In genomic region chr7:114923403-114923713, GRCh38 we compare ENCODE assay signal across 1 cellular context.
TF ChIP-seq lines count a peak whose summit lies in the region.

No MANE protein-coding gene starts in this region.

TF ChIP-seq in HEK293, 187 proteins besides CTCF, POLR2A, EP300 and RAD21 (continued from another document):
- TF ChIP-seq ZNF280D (tag by site-specific recombination; IDR thresholded peaks at IDR 0.05), result no peak
- TF ChIP-seq ZNF132 (tag by site-specific recombination; IDR thresholded peaks at IDR 0.05; ENCODE audit: borderline replicate concordance), result no peak
- no peak for TF ChIP-seq PRDM1 (tag by site-specific recombination; IDR thresholded peaks at IDR 0.05)
- 0 out of 2 replicates have a peak, but pooled peaks have one; percentile 4 for TF ChIP-seq ZNF366 (tag by site-specific recombination; conservative IDR thresholded peaks at IDR 0.05)
- TF ChIP-seq SALL2 (tag by site-specific recombination; IDR thresholded peaks at IDR 0.05; ENCODE audit: borderline replicate concordance), result no peak
- no peak for TF ChIP-seq ZNF214 (tag by site-specific recombination; IDR thresholded peaks at IDR 0.05; ENCODE audit: borderline replicate concordance)
- TF ChIP-seq WT1 (tag by site-specific recombination; IDR thresholded peaks at IDR 0.05), result no peak
- no peak for TF ChIP-seq ZNF610 (tag by site-specific recombination; IDR thresholded peaks at IDR 0.05; ENCODE audit: borderline replicate concordance)
- no peak for TF ChIP-seq OVOL3 (tag by site-specific recombination; IDR thresholded peaks at IDR 0.05)
- peak; percentile 45; the same call in 1 of the 2 replicates for TF ChIP-seq ZNF660 (tag by site-specific recombination; IDR thresholded peaks at IDR 0.05)
- no peak for TF ChIP-seq ZNF404 (tag by site-specific recombination; IDR thresholded peaks at IDR 0.05)
- TF ChIP-seq HOXD13 (CRISPR knock-in tag; IDR thresholded peaks at IDR 0.05; ENCODE audit: borderline replicate concordance), result no peak
- TF ChIP-seq, protein P1, sequence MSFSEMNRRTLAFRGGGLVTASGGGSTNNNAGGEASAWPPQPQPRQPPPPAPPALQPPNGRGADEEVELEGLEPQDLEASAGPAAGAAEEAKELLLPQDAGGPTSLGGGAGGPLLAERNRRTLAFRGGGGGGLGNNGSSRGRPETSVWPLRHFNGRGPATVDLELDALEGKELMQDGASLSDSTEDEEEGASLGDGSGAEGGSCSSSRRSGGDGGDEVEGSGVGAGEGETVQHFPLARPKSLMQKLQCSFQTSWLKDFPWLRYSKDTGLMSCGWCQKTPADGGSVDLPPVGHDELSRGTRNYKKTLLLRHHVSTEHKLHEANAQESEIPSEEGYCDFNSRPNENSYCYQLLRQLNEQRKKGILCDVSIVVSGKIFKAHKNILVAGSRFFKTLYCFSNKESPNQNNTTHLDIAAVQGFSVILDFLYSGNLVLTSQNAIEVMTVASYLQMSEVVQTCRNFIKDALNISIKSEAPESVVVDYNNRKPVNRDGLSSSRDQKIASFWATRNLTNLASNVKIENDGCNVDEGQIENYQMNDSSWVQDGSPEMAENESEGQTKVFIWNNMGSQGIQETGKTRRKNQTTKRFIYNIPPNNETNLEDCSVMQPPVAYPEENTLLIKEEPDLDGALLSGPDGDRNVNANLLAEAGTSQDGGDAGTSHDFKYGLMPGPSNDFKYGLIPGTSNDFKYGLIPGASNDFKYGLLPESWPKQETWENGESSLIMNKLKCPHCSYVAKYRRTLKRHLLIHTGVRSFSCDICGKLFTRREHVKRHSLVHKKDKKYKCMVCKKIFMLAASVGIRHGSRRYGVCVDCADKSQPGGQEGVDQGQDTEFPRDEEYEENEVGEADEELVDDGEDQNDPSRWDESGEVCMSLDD (tag by site-specific recombination; IDR thresholded peaks at IDR 0.05), result no peak
- TF ChIP-seq BCL11B (tag by site-specific recombination; IDR thresholded peaks at IDR 0.05; ENCODE audit: low read depth), result no peak
- TF ChIP-seq ZNF623 (tag by site-specific recombination; IDR thresholded peaks at IDR 0.05), result no peak
- no peak for TF ChIP-seq ZNF513 (tag by site-specific recombination; IDR thresholded peaks at IDR 0.05)
- no peak for TF ChIP-seq PBX3 (CRISPR knock-in tag; IDR thresholded peaks at IDR 0.05)
- TF ChIP-seq ZNF560 (tag by site-specific recombination; IDR thresholded peaks at IDR 0.05; ENCODE audit: borderline replicate concordance), result no peak
- TF ChIP-seq ZNF645 (tag by site-specific recombination; IDR thresholded peaks at IDR 0.05), result no peak
- TF ChIP-seq GLI4 (tag by site-specific recombination; IDR thresholded peaks at IDR 0.05), result no peak
- no peak for TF ChIP-seq ZNF335 (tag by site-specific recombination; conservative IDR thresholded peaks at IDR 0.05)
- TF ChIP-seq, protein P2, sequence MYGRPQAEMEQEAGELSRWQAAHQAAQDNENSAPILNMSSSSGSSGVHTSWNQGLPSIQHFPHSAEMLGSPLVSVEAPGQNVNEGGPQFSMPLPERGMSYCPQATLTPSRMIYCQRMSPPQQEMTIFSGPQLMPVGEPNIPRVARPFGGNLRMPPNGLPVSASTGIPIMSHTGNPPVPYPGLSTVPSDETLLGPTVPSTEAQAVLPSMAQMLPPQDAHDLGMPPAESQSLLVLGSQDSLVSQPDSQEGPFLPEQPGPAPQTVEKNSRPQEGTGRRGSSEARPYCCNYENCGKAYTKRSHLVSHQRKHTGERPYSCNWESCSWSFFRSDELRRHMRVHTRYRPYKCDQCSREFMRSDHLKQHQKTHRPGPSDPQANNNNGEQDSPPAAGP (tag by site-specific recombination; IDR thresholded peaks at IDR 0.05), result no peak
- no peak for TF ChIP-seq EGR2 (tag by site-specific recombination; IDR thresholded peaks at IDR 0.05; ENCODE audit: low read depth)
- TF ChIP-seq ZNF473 (tag by site-specific recombination; IDR thresholded peaks at IDR 0.05), result no peak
- no peak for TF ChIP-seq MYNN (tag by site-specific recombination; IDR thresholded peaks at IDR 0.05; ENCODE audit: borderline replicate concordance)
- no peak for TF ChIP-seq ZNF350 (tag by site-specific recombination; IDR thresholded peaks at IDR 0.05)
- no peak for TF ChIP-seq ZNF362 (tag by site-specific recombination; IDR thresholded peaks at IDR 0.05)
